ENCODE assay signal across 21 cellular contexts in the genomic region with DNA sequence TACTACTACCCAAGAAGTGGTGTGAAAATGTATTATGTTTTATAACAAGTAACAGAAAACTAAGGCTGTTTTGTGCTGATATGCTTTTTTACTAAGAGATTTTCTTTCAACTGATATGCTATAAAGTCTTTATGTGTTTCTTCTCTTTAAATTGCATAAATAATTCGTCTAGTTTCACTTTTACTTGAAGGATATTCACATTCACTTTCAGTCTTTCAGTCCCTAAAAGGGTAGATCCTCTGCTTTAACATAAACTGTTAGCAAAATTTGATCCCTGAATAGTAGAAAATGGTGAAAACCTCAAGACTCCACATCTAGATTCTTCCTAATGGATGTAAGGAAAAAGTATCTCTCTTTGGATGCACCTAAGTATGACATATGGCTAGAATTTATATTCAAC.
DNase-seq lines count a peak whose midpoint lies in the region; ATAC-seq and TF ChIP-seq lines count a peak whose summit lies in the region.
"Had no signal": no experiment of that assay in that cellular context is flagged by ENCODE, and none has a peak within 500 bp of the region (broad histone marks: within the 10 kb centered on the region; RNA-seq: fewer than 3 reads in every experiment).

No MANE protein-coding gene starts in this region.

- no peaks in the 10 kb centered on the region for H3K36me3 Mint-ChIP-seq in osteocyte (ENCODE audit: unreplicated experiment)

- H3F3A ChIP-seq in PC-3 (ENCODE audit: low read length, unreplicated experiment) = peaks cover 5% of the 10 kb centered on the region

- H2AFZ ChIP-seq in PC-3 (ENCODE audit: low read length) = peak overlapping the region; percentile 7; the same call in 1 of the 2 replicates

- H3K79me2 ChIP-seq in PC-3 (ENCODE audit: low read length) = no peaks in the 10 kb centered on the region

- no TSS peak for BruUV-seq in PC-3 (replicated peaks; lab: Mats Ljungman, UMichigan)

- DNase-seq in GM13976 (ENCODE audit: low spot score) = peak; percentile 46
- DNase-seq in PC-3 = no peak
- DNase-seq in osteocyte (ENCODE audit: extremely low spot score, unreplicated experiment) = no peak
- no peak for DNase-seq in ovary
- no peak for DNase-seq in COLO829 (ENCODE audit: low spot score)
- no peak for DNase-seq in RWPE1 (ENCODE audit: low spot score)
- DNase-seq: activated CD8-positive, alpha-beta T cell treated with anti-CD3 and anti-CD28 coated beads, Interleukin-2, amount 10 ng/mL, durations not matched to agents 7 days and 5 days; activated naive CD4-positive, alpha-beta T cell treated with anti-CD3 and anti-CD28 coated beads, Interleukin-2, amount 50 U/mL, for 16 hours; activated T-cell treated with anti-CD3 and anti-CD28 coated beads, Interleukin-2, amount 50 U/mL, for 1 hour; glutamatergic neuron; left colon; MV-4-11; NCI-H1930; NCI-H345; nephron progenitor cell; RPMI8226; stimulated activated CD4-positive, alpha-beta T cell treated with anti-CD3 and anti-CD28 coated beads, Interleukin-4, amount 100 ng/mL, for 1 hour; stomach; trophoblast cell had no signal

- H3K4me2 ChIP-seq in PC-3 (ENCODE audit: low read length) = no peak overlapping the region
- H3K4me2 ChIP-seq: KMS-11 had no signal

- H3K9me3 ChIP-seq in PC-3 (ENCODE audit: low read length) = no peaks in the 10 kb centered on the region
- no peaks in the 10 kb centered on the region for H3K9me3 ChIP-seq in ovary
- H3K9me3 ChIP-seq: stomach had no signal

- ATAC-seq in GM18867 (IDR thresholded peaks at IDR 0.05; ENCODE audit: unreplicated experiment) (peak; percentile 67), PC-3 (no peak)
- ATAC-seq: activated CD8-positive, alpha-beta T cell treated with anti-CD3 and anti-CD28 coated beads, Interleukin-2, amount 10 ng/mL, durations not matched to agents 7 days and 5 days; left colon had no signal

- H3K9me2 ChIP-seq in PC-3 (replicated peaks; ENCODE audit: low read length) = no peaks in the 10 kb centered on the region

- no peaks in the 10 kb centered on the region for H3K27me3 Mint-ChIP-seq in osteocyte (ENCODE audit: unreplicated experiment)

- intact Hi-C loops in PC-3 (cut with micrococcal nuclease) (no loop called here), ovary (cut with DNase I) (no loop called here)

- in situ Hi-C loops in GM13976 (cut with MboI; ENCODE audit: low sequenced_read_pairs, unreplicated experiment) = no loop called here

- H3K4me1 Mint-ChIP-seq in osteocyte (ENCODE audit: unreplicated experiment) = peaks cover 18% of the 10 kb centered on the region
- H3K4me1 Mint-ChIP-seq: nephron progenitor cell had no signal

- TF ChIP-seq CTCF in GM13976 (IDR thresholded peaks at IDR 0.05; ENCODE audit: borderline replicate concordance, control extremely low read depth, extremely low read depth, insufficient read depth, missing control alignments) (no peak), PC-3 (conservative IDR thresholded peaks at IDR 0.05; ENCODE audit: low read depth, low read length) (no peak), osteocyte (IDR thresholded peaks at IDR 0.05) (no peak), ovary (IDR thresholded peaks at IDR 0.05) (no peak), RWPE1 (conservative IDR thresholded peaks at IDR 0.05; ENCODE audit: low read depth) (no peak)

- H3K4me3 ChIP-seq in PC-3 (ENCODE audit: low read length) (no peak overlapping the region), ovary (no peak overlapping the region)
- H3K4me3 ChIP-seq: stomach had no signal

- no peak overlapping the region for H3K9ac ChIP-seq in PC-3 (ENCODE audit: low read length)
- H3K9ac ChIP-seq: KMS-11 had no signal

- 23 to 43% (median 28%) methylated on average over 1 of the region's 1 CpG for WGBS in ovary, 3 donors

- H3K27ac Mint-ChIP-seq in osteocyte (ENCODE audit: unreplicated experiment) = peak overlapping the region; percentile 58
- H3K27ac Mint-ChIP-seq: activated CD8-positive, alpha-beta T cell treated with anti-CD3 and anti-CD28 coated beads, Interleukin-2, amount 10 ng/mL, durations not matched to agents 7 days and 5 days; nephron progenitor cell had no signal

- H3K9me3 Mint-ChIP-seq in osteocyte (ENCODE audit: unreplicated experiment) = peaks cover 3% of the 10 kb centered on the region

- CTCF ChIA-PET in PC-3 (lab: Charles Lee) (no interaction called here), RWPE1 (lab: Yijun Ruan, JAX) (interaction anchor here (1.1 kb wide), 1 partner anchor 11 kb away, joined by 4 read pairs; no protein-coding TSS in a partner anchor)

- no peaks in the 10 kb centered on the region for H4K20me1 ChIP-seq in PC-3 (ENCODE audit: low read length)

- POLR2A ChIA-PET in PC-3 (lab: Charles Lee; ENCODE audit: unreplicated experiment) = no interaction called here
- POLR2A ChIA-PET in RWPE1 (lab: Yijun Ruan, JAX; ENCODE audit: low non-redundant PET) = no interaction called here

- H3K4me3 Mint-ChIP-seq in osteocyte (ENCODE audit: unreplicated experiment) = no peak overlapping the region
- H3K4me3 Mint-ChIP-seq: activated CD8-positive, alpha-beta T cell treated with anti-CD3 and anti-CD28 coated beads, Interleukin-2, amount 10 ng/mL, durations not matched to agents 7 days and 5 days; nephron progenitor cell had no signal

- peaks cover 14% of the 10 kb centered on the region for H3K4me1 ChIP-seq in PC-3 (ENCODE audit: insufficient read depth, low read length)
- no peaks in the 10 kb centered on the region for H3K4me1 ChIP-seq in ovary (ENCODE audit: insufficient read depth)
- H3K4me1 ChIP-seq: stomach had no signal

- no peak overlapping the region; the same call in 1 of the 2 replicates for H3K27ac ChIP-seq in PC-3 (ENCODE audit: low read length)
- no peak overlapping the region for H3K27ac ChIP-seq in ovary
- no peak overlapping the region for H3K27ac ChIP-seq in RWPE1
- H3K27ac ChIP-seq: KMS-11, stomach had no signal

- no peaks in the 10 kb centered on the region for H3K27me3 ChIP-seq in PC-3 (ENCODE audit: low read length)
- H3K27me3 ChIP-seq in ovary = no peaks in the 10 kb centered on the region
- H3K27me3 ChIP-seq: stomach had no signal

- no peak for TF ChIP-seq EP300 in ovary (IDR thresholded peaks at IDR 0.05)

- H3K36me3 ChIP-seq in PC-3 (ENCODE audit: low read depth, low read length) = no peaks in the 10 kb centered on the region
- no peaks in the 10 kb centered on the region for H3K36me3 ChIP-seq in ovary
- H3K36me3 ChIP-seq: stomach had no signal

- TF ChIP-seq POLR2A in ovary (IDR thresholded peaks at IDR 0.05) = no peak
